In genomic region chr11:13183094-13183825, GRCh38 we compare ENCODE assay signal across 8 cellular contexts.
DNase-seq lines count a peak whose midpoint lies in the region; ATAC-seq and TF ChIP-seq lines count a peak whose summit lies in the region.

No MANE protein-coding gene starts in this region.

- peak overlapping the region; percentile 10 for H2AFZ ChIP-seq in neural progenitor cell (replicated peaks)

- H3K4me1 ChIP-seq in endodermal cell (ENCODE audit: control insufficient read depth, insufficient read depth, low read length) = no peaks in the 10 kb centered on the region
- H3K4me1 ChIP-seq in neural progenitor cell = no peaks in the 10 kb centered on the region

- H3K27ac ChIP-seq in endodermal cell (ENCODE audit: low read depth, low read length) (no peak overlapping the region), neural progenitor cell (no peak overlapping the region)

- H3K27me3 ChIP-seq in endodermal cell (ENCODE audit: control insufficient read depth, insufficient read depth, low read length, poor library complexity, severe bottlenecking) = no peaks in the 10 kb centered on the region
- no peaks in the 10 kb centered on the region for H3K27me3 ChIP-seq in neural progenitor cell

- H3K4me1 Mint-ChIP-seq in endodermal cell = peaks cover 6% of the 10 kb centered on the region
- H3K4me1 Mint-ChIP-seq in neural progenitor cell = no peaks in the 10 kb centered on the region

- WGBS in endodermal cell (ENCODE audit: insufficient coverage in 1 of 2, insufficient read length in 1 of 2), 2 experiments = 39 to 44% methylated on average over 3 to 5 of the region's 6 CpGs

- H3K27ac Mint-ChIP-seq in endodermal cell = no peak overlapping the region
- H3K27ac Mint-ChIP-seq in neural progenitor cell = no peak overlapping the region

- H3K36me3 ChIP-seq in endodermal cell (ENCODE audit: control insufficient read depth, insufficient read depth, low read length) = no peaks in the 10 kb centered on the region
- H3K36me3 ChIP-seq in neural progenitor cell = no peaks in the 10 kb centered on the region

- H3K36me3 Mint-ChIP-seq in endodermal cell (ENCODE audit: low read depth) = no peaks in the 10 kb centered on the region
- H3K36me3 Mint-ChIP-seq in neural progenitor cell = no peaks in the 10 kb centered on the region

- H3K4me3 Mint-ChIP-seq in endodermal cell (no peak overlapping the region), neural progenitor cell (no peak overlapping the region)

- H3K9me3 Mint-ChIP-seq in endodermal cell (peaks cover 18% of the 10 kb centered on the region), neural progenitor cell (peaks cover 11% of the 10 kb centered on the region)

- no peak overlapping the region for H3K9ac ChIP-seq in endodermal cell (ENCODE audit: extremely low read depth, low read length, poor library complexity, severe bottlenecking)
- H3K9ac ChIP-seq in neural progenitor cell = no peak overlapping the region

- H3K27me3 Mint-ChIP-seq in endodermal cell (ENCODE audit: insufficient read depth) (peaks cover 2% of the 10 kb centered on the region), neural progenitor cell (ENCODE audit: insufficient read depth, low read depth) (peaks cover 2% of the 10 kb centered on the region)

- no peaks in the 10 kb centered on the region for H3F3A ChIP-seq in neural progenitor cell (ENCODE audit: low read depth)

- ATAC-seq in HG03521 (IDR thresholded peaks at IDR 0.05; ENCODE audit: unreplicated experiment) = no peak
- ATAC-seq in GM19023 (IDR thresholded peaks at IDR 0.05; ENCODE audit: unreplicated experiment) = no peak

- H3K4me3 ChIP-seq in endodermal cell (ENCODE audit: low read length) (peak overlapping the region; percentile 32), neural progenitor cell (no peak overlapping the region)

- DNase-seq in DMS 273 (lab: John Stamatoyannopoulos, UW; ENCODE audit: unreplicated experiment) (peak; percentile 43), DMS 273 treated with DMSO at 0.1 percent for 48 hours (lab: John Stamatoyannopoulos, UW) (no peak), HCEC 1CT (peak; percentile 69), OCI-M1 (lab: John Stamatoyannopoulos, UW) (peak; percentile 62), endodermal cell (no peak), neural progenitor cell (ENCODE audit: low spot score) (peak; percentile 21)

- peak; percentile 60 for TF ChIP-seq CTCF in endodermal cell (conservative IDR thresholded peaks at IDR 0.05)
- peak; percentile 55 for TF ChIP-seq CTCF in neural progenitor cell (IDR thresholded peaks at IDR 0.05)

- H3K79me2 ChIP-seq in neural progenitor cell (ENCODE audit: low read depth) = no peaks in the 10 kb centered on the region

- no peaks in the 10 kb centered on the region for H4K20me1 ChIP-seq in neural progenitor cell (ENCODE audit: low read depth)

- no peak overlapping the region for H3K4me2 ChIP-seq in neural progenitor cell

- H3K9me3 ChIP-seq in endodermal cell (ENCODE audit: control insufficient read depth, low read length) (peaks cover 19% of the 10 kb centered on the region), neural progenitor cell (ENCODE audit: low read depth) (peaks cover 4% of the 10 kb centered on the region)

Comparison
In these comparisons a context has a peak if more than half of its experiments do, and no peak if none do; other contexts are left out.
1. DNase-seq: peak in DMS 273 (single experiment), HCEC 1CT (single experiment), OCI-M1 (single experiment) and neural progenitor cell (single experiment); none in DMS 273 treated with DMSO at 0.1 percent for 48 hours (single experiment) and endodermal cell (single experiment).